Comparison of ENCODE assay signal across 14 cellular contexts in genomic region chr14:61934385-61934784, GRCh38.
DNase-seq lines count a peak whose midpoint lies in the region; ATAC-seq and TF ChIP-seq lines count a peak whose summit lies in the region.
"Had no signal": no experiment of that assay in that cellular context is flagged by ENCODE, and none has a peak within 500 bp of the region (broad histone marks: within the 10 kb centered on the region; RNA-seq: fewer than 3 reads in every experiment).

No MANE protein-coding gene starts in this region.

- no peak overlapping the region for H3K4me2 ChIP-seq in smooth muscle cell

- no peaks in the 10 kb centered on the region for H4K20me1 ChIP-seq in smooth muscle cell (ENCODE audit: low read depth)

- no peaks in the 10 kb centered on the region for H3K27me3 ChIP-seq in smooth muscle cell (ENCODE audit: low read depth)

- H3K4me3 ChIP-seq in epithelial cell of esophagus (ENCODE audit: low read length) = no peak overlapping the region
- H3K4me3 ChIP-seq in smooth muscle cell = no peak overlapping the region

- H3K4me3 Mint-ChIP-seq in activated naive CD4-positive, alpha-beta T cell treated with anti-CD3 and anti-CD28 coated beads, Interleukin-2, amount 10 ng/mL, durations not matched to agents 7 days and 5 days = no peak overlapping the region
- no peak overlapping the region for H3K4me3 Mint-ChIP-seq in stimulated activated effector memory CD8-positive, alpha-beta T cell treated with anti-CD3 and anti-CD28 coated beads, Interleukin-12 subunit alpha, Interleukin-12 subunit beta, amount 100 ng/mL, for 72 hours
- H3K4me3 Mint-ChIP-seq: endodermal cell; T-helper 2 cell treated with Interferon-gamma antibody and Interleukin-4, amounts not matched to agents 5 μg/mL and 100 μg/mL, for 36 hours had no signal

- TF ChIP-seq CTCF in epithelial cell of esophagus (IDR thresholded peaks at IDR 0.05; ENCODE audit: insufficient read depth, low read depth, low read length, missing control alignments) (no peak), smooth muscle cell (IDR thresholded peaks at IDR 0.05; ENCODE audit: borderline replicate concordance, insufficient read depth, poor library complexity, severe bottlenecking) (no peak)

- no peak overlapping the region for H3K27ac Mint-ChIP-seq in activated naive CD4-positive, alpha-beta T cell treated with anti-CD3 and anti-CD28 coated beads, Interleukin-2, amount 50 U/mL, for 72 hours
- H3K27ac Mint-ChIP-seq in activated naive CD4-positive, alpha-beta T cell treated with anti-CD3 and anti-CD28 coated beads, Interleukin-2, amount 10 ng/mL, durations not matched to agents 7 days and 5 days = no peak overlapping the region
- H3K27ac Mint-ChIP-seq in stimulated activated effector memory CD8-positive, alpha-beta T cell treated with anti-CD3 and anti-CD28 coated beads, Interleukin-12 subunit alpha, Interleukin-12 subunit beta, amount 100 ng/mL, for 72 hours = no peak overlapping the region
- H3K27ac Mint-ChIP-seq: endodermal cell; T-helper 2 cell treated with Interferon-gamma antibody and Interleukin-4, amounts not matched to agents 5 μg/mL and 100 μg/mL, for 36 hours had no signal

- H3K36me3 Mint-ChIP-seq in activated naive CD4-positive, alpha-beta T cell treated with anti-CD3 and anti-CD28 coated beads, Interleukin-2, amount 50 U/mL, for 72 hours = no peaks in the 10 kb centered on the region
- no peaks in the 10 kb centered on the region for H3K36me3 Mint-ChIP-seq in activated naive CD4-positive, alpha-beta T cell treated with anti-CD3 and anti-CD28 coated beads, Interleukin-2, amount 10 ng/mL, durations not matched to agents 7 days and 5 days
- no peaks in the 10 kb centered on the region for H3K36me3 Mint-ChIP-seq in stimulated activated effector memory CD8-positive, alpha-beta T cell treated with anti-CD3 and anti-CD28 coated beads, Interleukin-12 subunit alpha, Interleukin-12 subunit beta, amount 100 ng/mL, for 72 hours

- no peak overlapping the region for H3K27ac ChIP-seq in smooth muscle cell (ENCODE audit: low read depth)

- peaks cover 21% of the 10 kb centered on the region for H3K27me3 Mint-ChIP-seq in activated naive CD4-positive, alpha-beta T cell treated with anti-CD3 and anti-CD28 coated beads, Interleukin-2, amount 10 ng/mL, durations not matched to agents 7 days and 5 days

- no peak for DNase-seq in activated naive CD4-positive, alpha-beta T cell treated with anti-CD3 and anti-CD28 coated beads, Interleukin-2, amount 50 U/mL, for 72 hours (ENCODE audit: low spot score in 2 of 2)
- DNase-seq in activated naive CD4-positive, alpha-beta T cell treated with anti-CD3 and anti-CD28 coated beads, Interleukin-2, amount 10 ng/mL, durations not matched to agents 7 days and 5 days = no peak
- DNase-seq in MV-4-11 (lab: John Stamatoyannopoulos, UW) (peak; percentile 14), epithelial cell of esophagus (ENCODE audit: low read depth) (peak; percentile 76), NK-92 (lab: John Stamatoyannopoulos, UW; ENCODE audit: unreplicated experiment) (no peak), smooth muscle cell (lab: John Stamatoyannopoulos, UW; ENCODE audit: unreplicated experiment) (no peak)
- peak in 1 of 2 donors; percentile 52 for DNase-seq in stimulated activated effector memory CD8-positive, alpha-beta T cell treated with anti-CD3 and anti-CD28 coated beads, Interleukin-12 subunit alpha, Interleukin-12 subunit beta, amount 100 ng/mL, for 72 hours (ENCODE audit: low spot score in 2 of 2)
- DNase-seq: anterior cingulate cortex, BE2C, endodermal cell, NCI-H2227 treated with DMSO at 0.1 percent for 48 hours had no signal

- H3K4me1 ChIP-seq in smooth muscle cell (ENCODE audit: low read depth) = peaks cover under 1% of the 10 kb centered on the region
- H3K4me1 ChIP-seq: BE2C had no signal

- no peaks in the 10 kb centered on the region for H3F3A ChIP-seq in smooth muscle cell (ENCODE audit: low read depth)

- no peak overlapping the region for H2AFZ ChIP-seq in smooth muscle cell (ENCODE audit: low read depth)

- H3K79me2 ChIP-seq in smooth muscle cell (ENCODE audit: low read depth) = no peaks in the 10 kb centered on the region

- CTCF ChIA-PET in activated naive CD4-positive, alpha-beta T cell treated with anti-CD3 and anti-CD28 coated beads, Interleukin-2, amount 10 ng/mL, durations not matched to agents 7 days and 5 days (lab: Charles Lee) = no interaction called here

- H3K9me3 Mint-ChIP-seq in activated naive CD4-positive, alpha-beta T cell treated with anti-CD3 and anti-CD28 coated beads, Interleukin-2, amount 50 U/mL, for 72 hours = peaks cover 0 to 5% of the 10 kb centered on the region in 2 donors
- H3K9me3 Mint-ChIP-seq in activated naive CD4-positive, alpha-beta T cell treated with anti-CD3 and anti-CD28 coated beads, Interleukin-2, amount 10 ng/mL, durations not matched to agents 7 days and 5 days = no peaks in the 10 kb centered on the region
- H3K9me3 Mint-ChIP-seq in stimulated activated effector memory CD8-positive, alpha-beta T cell treated with anti-CD3 and anti-CD28 coated beads, Interleukin-12 subunit alpha, Interleukin-12 subunit beta, amount 100 ng/mL, for 72 hours = no peaks in the 10 kb centered on the region
- H3K9me3 Mint-ChIP-seq: endodermal cell; T-helper 2 cell treated with Interferon-gamma antibody and Interleukin-4, amounts not matched to agents 5 μg/mL and 100 μg/mL, for 36 hours had no signal

- H3K4me1 Mint-ChIP-seq in activated naive CD4-positive, alpha-beta T cell treated with anti-CD3 and anti-CD28 coated beads, Interleukin-2, amount 10 ng/mL, durations not matched to agents 7 days and 5 days = no peaks in the 10 kb centered on the region
- no peaks in the 10 kb centered on the region for H3K4me1 Mint-ChIP-seq in stimulated activated effector memory CD8-positive, alpha-beta T cell treated with anti-CD3 and anti-CD28 coated beads, Interleukin-12 subunit alpha, Interleukin-12 subunit beta, amount 100 ng/mL, for 72 hours

- WGBS in smooth muscle cell (ENCODE audit: low lambda C conversion rate) = 31% methylated on average over 3 of the region's 3 CpGs

- ATAC-seq in activated naive CD4-positive, alpha-beta T cell treated with anti-CD3 and anti-CD28 coated beads, Interleukin-2, amount 50 U/mL, for 72 hours = peak; percentile 76 to 96
- peak; percentile 86 for ATAC-seq in stimulated activated effector memory CD8-positive, alpha-beta T cell treated with anti-CD3 and anti-CD28 coated beads, Interleukin-12 subunit alpha, Interleukin-12 subunit beta, amount 100 ng/mL, for 72 hours
- no peak for ATAC-seq in HG02973 (IDR thresholded peaks at IDR 0.05; ENCODE audit: unreplicated experiment)
- ATAC-seq: Panc1 had no signal

- no peak overlapping the region for H3K9ac ChIP-seq in smooth muscle cell (ENCODE audit: low read depth)

- no peaks in the 10 kb centered on the region for H3K36me3 ChIP-seq in smooth muscle cell (ENCODE audit: low read depth)
- H3K36me3 ChIP-seq: BE2C had no signal

- H3K9me3 ChIP-seq in smooth muscle cell (replicated peaks; ENCODE audit: low read depth) = no peaks in the 10 kb centered on the region
- H3K9me3 ChIP-seq: BE2C had no signal

Comparison
In these comparisons a context has a peak if more than half of its experiments do, and no peak if none do; other contexts are left out.
1. DNase-seq: peak in MV-4-11 (single experiment) and epithelial cell of esophagus (single experiment); none in activated naive CD4-positive, alpha-beta T cell treated with anti-CD3 and anti-CD28 coated beads, Interleukin-2, amount 50 U/mL, for 72 hours (0 of 2), activated naive CD4-positive, alpha-beta T cell treated with anti-CD3 and anti-CD28 coated beads, Interleukin-2, amount 10 ng/mL, durations not matched to agents 7 days and 5 days (single experiment), NK-92 (single experiment) and smooth muscle cell (single experiment).